Comparison of ENCODE assay signal across 1 cellular context in the genomic region with DNA sequence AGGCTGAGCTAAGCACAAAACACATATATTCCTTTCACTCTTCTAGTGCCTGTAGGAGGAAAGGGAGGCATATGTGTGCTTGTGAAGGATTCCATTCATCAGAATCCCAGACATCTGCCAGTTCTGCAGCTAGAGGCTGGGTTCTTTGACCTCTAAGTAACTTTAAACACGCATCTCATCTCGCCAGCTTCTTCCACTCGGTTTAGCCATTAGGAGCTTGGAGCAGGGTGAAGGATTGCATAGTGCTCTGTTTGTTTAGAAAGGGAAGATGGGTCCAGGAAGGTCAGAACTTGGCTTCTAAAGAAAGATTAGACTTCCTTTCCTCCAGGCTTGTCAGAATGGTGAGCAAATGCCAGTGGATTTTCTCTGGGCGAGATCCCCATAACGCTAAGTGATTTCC.
TF ChIP-seq lines count a peak whose summit lies in the region.

No MANE protein-coding gene starts in this region.

TF ChIP-seq in SK-N-SH, 30 proteins besides CTCF, POLR2A, EP300 and RAD21 (continued from another document):
- TF ChIP-seq, protein P1, sequence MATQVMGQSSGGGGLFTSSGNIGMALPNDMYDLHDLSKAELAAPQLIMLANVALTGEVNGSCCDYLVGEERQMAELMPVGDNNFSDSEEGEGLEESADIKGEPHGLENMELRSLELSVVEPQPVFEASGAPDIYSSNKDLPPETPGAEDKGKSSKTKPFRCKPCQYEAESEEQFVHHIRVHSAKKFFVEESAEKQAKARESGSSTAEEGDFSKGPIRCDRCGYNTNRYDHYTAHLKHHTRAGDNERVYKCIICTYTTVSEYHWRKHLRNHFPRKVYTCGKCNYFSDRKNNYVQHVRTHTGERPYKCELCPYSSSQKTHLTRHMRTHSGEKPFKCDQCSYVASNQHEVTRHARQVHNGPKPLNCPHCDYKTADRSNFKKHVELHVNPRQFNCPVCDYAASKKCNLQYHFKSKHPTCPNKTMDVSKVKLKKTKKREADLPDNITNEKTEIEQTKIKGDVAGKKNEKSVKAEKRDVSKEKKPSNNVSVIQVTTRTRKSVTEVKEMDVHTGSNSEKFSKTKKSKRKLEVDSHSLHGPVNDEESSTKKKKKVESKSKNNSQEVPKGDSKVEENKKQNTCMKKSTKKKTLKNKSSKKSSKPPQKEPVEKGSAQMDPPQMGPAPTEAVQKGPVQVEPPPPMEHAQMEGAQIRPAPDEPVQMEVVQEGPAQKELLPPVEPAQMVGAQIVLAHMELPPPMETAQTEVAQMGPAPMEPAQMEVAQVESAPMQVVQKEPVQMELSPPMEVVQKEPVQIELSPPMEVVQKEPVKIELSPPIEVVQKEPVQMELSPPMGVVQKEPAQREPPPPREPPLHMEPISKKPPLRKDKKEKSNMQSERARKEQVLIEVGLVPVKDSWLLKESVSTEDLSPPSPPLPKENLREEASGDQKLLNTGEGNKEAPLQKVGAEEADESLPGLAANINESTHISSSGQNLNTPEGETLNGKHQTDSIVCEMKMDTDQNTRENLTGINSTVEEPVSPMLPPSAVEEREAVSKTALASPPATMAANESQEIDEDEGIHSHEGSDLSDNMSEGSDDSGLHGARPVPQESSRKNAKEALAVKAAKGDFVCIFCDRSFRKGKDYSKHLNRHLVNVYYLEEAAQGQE (IDR thresholded peaks at IDR 0.05; ENCODE audit: low read depth, low read length): no peak
TF ChIP-seq in SK-N-SH: peak in this region for 0.
